2 cellular contexts compared by ENCODE assay signal in the genomic region with DNA sequence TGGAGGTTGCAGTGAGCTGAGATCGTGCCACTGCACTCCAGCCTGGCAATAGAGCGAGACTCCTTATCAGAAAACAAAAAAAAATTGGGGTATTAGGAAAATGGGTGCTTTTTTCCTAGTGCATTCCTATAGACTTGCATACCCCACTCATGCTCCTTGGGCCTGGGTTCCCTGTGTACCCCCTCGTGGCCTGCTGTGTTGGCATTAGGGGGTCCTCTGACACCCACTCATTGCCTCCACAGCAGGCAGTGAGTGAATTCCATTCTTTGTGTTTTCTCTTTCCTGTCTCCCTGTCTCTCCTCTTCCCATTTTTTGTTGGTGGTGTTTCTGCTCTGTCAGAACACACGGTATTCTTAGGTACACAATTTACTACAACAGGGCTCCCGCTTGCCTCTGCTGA.
TF ChIP-seq lines count a peak whose summit lies in the region.

No MANE protein-coding gene starts in this region.

TF ChIP-seq in liver, 16 proteins besides CTCF, POLR2A, EP300 and RAD21 (continued from another document):
- TF ChIP-seq RXRA (IDR thresholded peaks at IDR 0.05) = no peak
- TF ChIP-seq MAX (IDR thresholded peaks at IDR 0.05) = no peak
- TF ChIP-seq FOXA1 (IDR thresholded peaks at IDR 0.05) = no peak
- no peak for TF ChIP-seq NR2F2 (IDR thresholded peaks at IDR 0.05)
- TF ChIP-seq HNF4G (IDR thresholded peaks at IDR 0.05) = no peak
- TF ChIP-seq FOXA2 (IDR thresholded peaks at IDR 0.05) = no peak
- no peak for TF ChIP-seq EGR1 (IDR thresholded peaks at IDR 0.05; ENCODE audit: low read depth in 2 of 2)
- TF ChIP-seq JUND (IDR thresholded peaks at IDR 0.05) = no peak
- TF ChIP-seq REST (IDR thresholded peaks at IDR 0.05) = no peak
- no peak for TF ChIP-seq ZBTB33 (IDR thresholded peaks at IDR 0.05)

TF ChIP-seq in HepG2, 621 proteins besides CTCF, POLR2A, EP300 and RAD21 (continued from another document):
- no peak for TF ChIP-seq BCLAF1 (IDR thresholded peaks at IDR 0.05)
- TF ChIP-seq ZNF207 (IDR thresholded peaks at IDR 0.05; ENCODE audit: borderline replicate concordance) = no peak
- no peak for TF ChIP-seq ZNF580 (CRISPR knock-in tag; IDR thresholded peaks at IDR 0.05; ENCODE audit: borderline replicate concordance, low read depth)
- no peak for TF ChIP-seq ZNF547 (CRISPR knock-in tag; IDR thresholded peaks at IDR 0.05)
- TF ChIP-seq NFE2L1 (CRISPR knock-in tag; IDR thresholded peaks at IDR 0.05; ENCODE audit: borderline replicate concordance) = no peak
- TF ChIP-seq ZNF30 (CRISPR knock-in tag; IDR thresholded peaks at IDR 0.05) = no peak
- no peak for TF ChIP-seq ZNF414 (CRISPR knock-in tag; IDR thresholded peaks at IDR 0.05)
- no peak for TF ChIP-seq SMARCE1 (IDR thresholded peaks at IDR 0.05; ENCODE audit: borderline replicate concordance)
- TF ChIP-seq, protein P1, sequence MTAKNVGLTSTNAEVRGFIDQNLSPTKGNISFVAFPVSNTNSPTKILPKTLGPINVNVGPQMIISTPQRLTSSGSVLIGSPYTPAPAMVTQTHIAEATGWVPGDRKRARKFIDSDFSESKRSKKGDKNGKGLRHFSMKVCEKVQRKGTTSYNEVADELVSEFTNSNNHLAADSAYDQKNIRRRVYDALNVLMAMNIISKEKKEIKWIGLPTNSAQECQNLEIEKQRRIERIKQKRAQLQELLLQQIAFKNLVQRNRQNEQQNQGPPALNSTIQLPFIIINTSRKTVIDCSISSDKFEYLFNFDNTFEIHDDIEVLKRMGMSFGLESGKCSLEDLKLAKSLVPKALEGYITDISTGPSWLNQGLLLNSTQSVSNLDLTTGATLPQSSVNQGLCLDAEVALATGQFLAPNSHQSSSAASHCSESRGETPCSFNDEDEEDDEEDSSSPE (CRISPR knock-in tag; IDR thresholded peaks at IDR 0.05) = no peak
- no peak for TF ChIP-seq ZNF841 (CRISPR knock-in tag; IDR thresholded peaks at IDR 0.05; ENCODE audit: borderline replicate concordance)
